Comparison of ENCODE assay signal across 1 cellular context in genomic region chr1:42506576-42506975, GRCh38.
TF ChIP-seq lines count a peak whose summit lies in the region.

No MANE protein-coding gene starts in this region.

TF ChIP-seq in K562, 482 proteins besides CTCF, POLR2A, EP300 and RAD21 (continued from another document and continues in another):
- TF ChIP-seq TRIM25 (IDR thresholded peaks at IDR 0.05; ENCODE audit: borderline replicate concordance) (no peak), KLF1 (tag; IDR thresholded peaks at IDR 0.05) (no peak), ZNF561 (CRISPR knock-in tag; conservative IDR thresholded peaks at IDR 0.05) (no peak), ZNF124 (CRISPR knock-in tag; IDR thresholded peaks at IDR 0.05) (no peak), CTCFL (IDR thresholded peaks at IDR 0.05; ENCODE audit: borderline replicate concordance, insufficient read depth, low read depth, low read length, poor library complexity, severe bottlenecking) (no peak), DDX20 (tag; IDR thresholded peaks at IDR 0.05; ENCODE audit: low read depth) (no peak), CBX3 (IDR thresholded peaks at IDR 0.05; ENCODE audit: borderline replicate concordance in 1 of 2, low read length in 2 of 2) (0 out of 3 replicates have a peak, but pooled peaks of 1 of the 2 experiments have one; percentile 33), TBL1XR1 (IDR thresholded peaks at IDR 0.05; ENCODE audit: low read length in 2 of 2) (no peak), E2F8 (IDR thresholded peaks at IDR 0.05; ENCODE audit: low read depth, partially characterized antibody) (no peak), CBX1 (IDR thresholded peaks at IDR 0.05; ENCODE audit: low read depth) (no peak), FOXK2 (conservative IDR thresholded peaks at IDR 0.05 in 1 of 2, IDR thresholded peaks at IDR 0.05 in 1 of 2; ENCODE audit: low read depth in 2 of 2) (no peak), NR3C1 (CRISPR knock-in tag; IDR thresholded peaks at IDR 0.05) (no peak), NR1H2 (CRISPR knock-in tag; IDR thresholded peaks at IDR 0.05) (no peak), ZBTB1 (CRISPR knock-in tag; IDR thresholded peaks at IDR 0.05; ENCODE audit: borderline replicate concordance, low read depth) (no peak), SNRNP70 (optimal IDR thresholded peaks at IDR 0.05; ENCODE audit: low read depth, low read length) (no peak), PPARD (CRISPR knock-in tag; IDR thresholded peaks at IDR 0.05) (no peak), ELF4 (CRISPR knock-in tag; IDR thresholded peaks at IDR 0.05) (no peak), ZNF354B (CRISPR knock-in tag; IDR thresholded peaks at IDR 0.05) (no peak), ZNF75A (CRISPR knock-in tag; IDR thresholded peaks at IDR 0.05) (no peak), ZC3H4 (CRISPR knock-in tag; IDR thresholded peaks at IDR 0.05; ENCODE audit: borderline replicate concordance) (no peak), NCOR1 (IDR thresholded peaks at IDR 0.05) (no peak), ELF1 (tag; IDR thresholded peaks at IDR 0.05) (no peak), THRAP3 (IDR thresholded peaks at IDR 0.05; ENCODE audit: borderline replicate concordance) (no peak), ZNF584 (CRISPR knock-in tag; IDR thresholded peaks at IDR 0.05; ENCODE audit: low read depth) (no peak), PTBP1 (IDR thresholded peaks at IDR 0.05; ENCODE audit: low read depth, low read length) (no peak), DIDO1 (tag; IDR thresholded peaks at IDR 0.05; ENCODE audit: low read depth) (no peak), CBX8 (IDR thresholded peaks at IDR 0.05; ENCODE audit: borderline replicate concordance, extremely low read depth, low read depth, low read length, poor library complexity, severe bottlenecking) (no peak), ZKSCAN1 (IDR thresholded peaks at IDR 0.05; ENCODE audit: low read depth, low read length) (no peak), PML (IDR thresholded peaks at IDR 0.05; ENCODE audit: low read length) (no peak), MTF1 (CRISPR knock-in tag; IDR thresholded peaks at IDR 0.05; ENCODE audit: borderline replicate concordance) (no peak), TCF7 (IDR thresholded peaks at IDR 0.05; ENCODE audit: borderline replicate concordance) (no peak), ZNF311 (CRISPR knock-in tag; IDR thresholded peaks at IDR 0.05) (no peak), ZNF280A (IDR thresholded peaks at IDR 0.05; ENCODE audit: low read depth, partially characterized antibody) (peak; percentile 31), FOXM1 (IDR thresholded peaks at IDR 0.05; ENCODE audit: low read depth) (no peak), FOXM1 (CRISPR knock-in tag; IDR thresholded peaks at IDR 0.05; ENCODE audit: low read depth) (no peak), ZNF280B (CRISPR knock-in tag; IDR thresholded peaks at IDR 0.05) (peak; percentile 90), ARID4B (CRISPR knock-in tag; IDR thresholded peaks at IDR 0.05) (no peak), HOXB6 (CRISPR knock-in tag; IDR thresholded peaks at IDR 0.05; ENCODE audit: borderline replicate concordance) (no peak), SMARCE1 (IDR thresholded peaks at IDR 0.05) (no peak), NONO (IDR thresholded peaks at IDR 0.05; ENCODE audit: low read depth in 2 of 2, low read length in 1 of 2) (no peak), RBM25 (IDR thresholded peaks at IDR 0.05; ENCODE audit: low read depth, low read length, severe bottlenecking) (peak; percentile 50), ZNF318 (IDR thresholded peaks at IDR 0.05; ENCODE audit: borderline replicate concordance in 1 of 2, low read depth in 1 of 2) (no peak)
